ENCODE assay signal across 18 cellular contexts in genomic region chr7:15462721-15463389, GRCh38.
DNase-seq lines count a peak whose midpoint lies in the region; ATAC-seq, FAIRE-seq and TF ChIP-seq lines count a peak whose summit lies in the region.
"Had no signal": no experiment of that assay in that cellular context is flagged by ENCODE, and none has a peak within 500 bp of the region (broad histone marks: within the 10 kb centered on the region; RNA-seq: fewer than 3 reads in every experiment).

No MANE protein-coding gene starts in this region.

- no peak for FAIRE-seq in bronchial epithelial cell (lab: Jason Lieb, UNC)

- H3K4me3 Mint-ChIP-seq in HFFc6 = peak overlapping the region; percentile 68
- H3K4me3 Mint-ChIP-seq: CD8-positive, alpha-beta memory T cell had no signal

- no peak for TF ChIP-seq EP300 in suprapubic skin (IDR thresholded peaks at IDR 0.05)

- no peaks in the 10 kb centered on the region for H3K27me3 Mint-ChIP-seq in HFFc6 (ENCODE audit: insufficient read depth)
- H3K27me3 Mint-ChIP-seq: CD8-positive, alpha-beta memory T cell had no signal

- peak overlapping the region; percentile 46 for H2AFZ ChIP-seq in ACC112 (ENCODE audit: low read length, unreplicated experiment)

- H3K4me1 ChIP-seq in ACC112 (ENCODE audit: control insufficient read depth, insufficient read depth, low read length, unreplicated experiment) = peaks cover 59% of the 10 kb centered on the region
- H3K4me1 ChIP-seq in suprapubic skin = peaks cover 3% of the 10 kb centered on the region
- H3K4me1 ChIP-seq: Peyer's patch had no signal

- H3K36me3 ChIP-seq in ACC112 (ENCODE audit: insufficient read depth, low read length) = no peaks in the 10 kb centered on the region
- no peaks in the 10 kb centered on the region for H3K36me3 ChIP-seq in bronchial epithelial cell (ENCODE audit: control insufficient read depth, insufficient read depth, low read length)
- no peaks in the 10 kb centered on the region for H3K36me3 ChIP-seq in suprapubic skin
- H3K36me3 ChIP-seq: BLaER1, MG63, Peyer's patch had no signal

- H3K9me3 ChIP-seq in suprapubic skin = no peaks in the 10 kb centered on the region
- H3K9me3 ChIP-seq: BLaER1, MG63, Peyer's patch had no signal

- H3K27ac ChIP-seq in ACC112 (ENCODE audit: low read depth, low read length) = peak overlapping the region; percentile 84
- H3K27ac ChIP-seq in suprapubic skin = no peak overlapping the region
- H3K27ac ChIP-seq: BLaER1, HL-60, KMS-11, Peyer's patch had no signal

- TF ChIP-seq POLR2A in suprapubic skin (IDR thresholded peaks at IDR 0.05) = no peak

- DNase-seq in HFFc6 = peak; percentile 9
- peak; percentile 71 for DNase-seq in bronchial epithelial cell (ENCODE audit: low read depth)
- DNase-seq in foreskin melanocyte = peak; percentile 73
- no peak for DNase-seq in suprapubic skin (ENCODE audit: low spot score in 2 of 2)
- DNase-seq: CD8-positive, alpha-beta memory T cell; MG63; NCI-H1092 treated with DMSO at 0.1 percent for 48 hours; NCI-H1694 treated with DMSO at 0.1 percent for 48 hours; NCI-H774; Peyer's patch; SIG-M5 had no signal

- WGBS in suprapubic skin = 71% methylated on average over 2 of the region's 2 CpGs

- ATAC-seq in GM19324 (IDR thresholded peaks at IDR 0.05; ENCODE audit: low FRiP score, unreplicated experiment) (no peak), GM18909 (IDR thresholded peaks at IDR 0.05; ENCODE audit: poor library complexity, unreplicated experiment) (no peak), HG02588 (IDR thresholded peaks at IDR 0.05; ENCODE audit: unreplicated experiment) (no peak)

- no peaks in the 10 kb centered on the region for H3K27me3 ChIP-seq in ACC112 (ENCODE audit: insufficient read depth, low read length)
- H3K27me3 ChIP-seq in bronchial epithelial cell (ENCODE audit: control insufficient read depth, insufficient read depth, low read length) = no peaks in the 10 kb centered on the region
- no peaks in the 10 kb centered on the region for H3K27me3 ChIP-seq in suprapubic skin
- H3K27me3 ChIP-seq: BLaER1, MG63, Peyer's patch had no signal

- H3K36me3 Mint-ChIP-seq in HFFc6 (ENCODE audit: low read depth) = no peaks in the 10 kb centered on the region
- H3K36me3 Mint-ChIP-seq: CD8-positive, alpha-beta memory T cell had no signal

- H3K4me3 ChIP-seq in ACC112 (ENCODE audit: low read depth, low read length) (peak overlapping the region; percentile 64), bronchial epithelial cell (ENCODE audit: low read depth, low read length) (no peak overlapping the region), suprapubic skin (no peak overlapping the region)
- H3K4me3 ChIP-seq: BLaER1, MG63, Peyer's patch had no signal

- no peaks in the 10 kb centered on the region for H3K9me3 Mint-ChIP-seq in HFFc6

- TF ChIP-seq CTCF in HFFc6 (IDR thresholded peaks at IDR 0.05) = no peak
- TF ChIP-seq CTCF in bronchial epithelial cell (IDR thresholded peaks at IDR 0.05; ENCODE audit: insufficient read depth, low read length, severe bottlenecking) = no peak
- TF ChIP-seq CTCF in suprapubic skin (IDR thresholded peaks at IDR 0.05) = no peak

- peaks cover 65% of the 10 kb centered on the region for H3K4me1 Mint-ChIP-seq in HFFc6 (ENCODE audit: low read depth)
- H3K4me1 Mint-ChIP-seq: CD8-positive, alpha-beta memory T cell had no signal

- H3K27ac Mint-ChIP-seq in HFFc6 = peak overlapping the region; percentile 57
- H3K27ac Mint-ChIP-seq: CD8-positive, alpha-beta memory T cell had no signal

- H3K79me2 ChIP-seq in ACC112 (ENCODE audit: control insufficient read depth, insufficient read depth, low read length, unreplicated experiment) = no peaks in the 10 kb centered on the region

Comparison
In these comparisons a context has a peak if more than half of its experiments do, and no peak if none do; other contexts are left out.
1. DNase-seq: peak in HFFc6 (single experiment), bronchial epithelial cell (single experiment) and foreskin melanocyte (single experiment); none in suprapubic skin (0 of 2).